In the genomic region with DNA sequence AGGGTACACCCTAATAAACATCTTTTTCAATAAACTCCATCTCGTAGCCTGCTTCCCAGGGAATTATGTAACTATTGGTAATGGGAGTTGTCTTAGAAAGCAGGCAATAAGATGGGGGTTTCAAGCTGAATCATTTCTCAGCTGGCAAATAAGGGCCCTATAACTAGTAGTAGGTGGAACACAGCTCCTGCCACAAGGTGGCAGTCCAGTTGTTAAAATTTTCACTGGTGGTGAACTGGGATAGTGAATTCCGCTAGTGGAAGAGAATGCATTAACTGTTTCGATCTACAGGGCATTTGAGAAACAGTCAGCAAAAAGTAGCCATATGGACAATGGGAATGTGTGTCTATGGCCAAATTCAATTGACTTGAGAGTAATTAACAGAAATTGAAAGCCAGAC, we compare ENCODE assay signal across 1 cellular context.
TF ChIP-seq lines count a peak whose summit lies in the region.

No MANE protein-coding gene starts in this region.

TF ChIP-seq in GM23338, 12 proteins besides CTCF, POLR2A, EP300 and RAD21 (continued from another document):
- TF ChIP-seq ZNF462 (CRISPR knock-in tag; IDR thresholded peaks at IDR 0.05) (no peak), JUNB (IDR thresholded peaks at IDR 0.05; ENCODE audit: unreplicated experiment) (no peak), EZH2phosphoT487 (IDR thresholded peaks at IDR 0.05; ENCODE audit: unreplicated experiment) (no peak), EZH2 (IDR thresholded peaks at IDR 0.05; ENCODE audit: low read depth, unreplicated experiment) (no peak), STAT1 (IDR thresholded peaks at IDR 0.05; ENCODE audit: unreplicated experiment) (no peak)
- TF ChIP-seq, protein P1, sequence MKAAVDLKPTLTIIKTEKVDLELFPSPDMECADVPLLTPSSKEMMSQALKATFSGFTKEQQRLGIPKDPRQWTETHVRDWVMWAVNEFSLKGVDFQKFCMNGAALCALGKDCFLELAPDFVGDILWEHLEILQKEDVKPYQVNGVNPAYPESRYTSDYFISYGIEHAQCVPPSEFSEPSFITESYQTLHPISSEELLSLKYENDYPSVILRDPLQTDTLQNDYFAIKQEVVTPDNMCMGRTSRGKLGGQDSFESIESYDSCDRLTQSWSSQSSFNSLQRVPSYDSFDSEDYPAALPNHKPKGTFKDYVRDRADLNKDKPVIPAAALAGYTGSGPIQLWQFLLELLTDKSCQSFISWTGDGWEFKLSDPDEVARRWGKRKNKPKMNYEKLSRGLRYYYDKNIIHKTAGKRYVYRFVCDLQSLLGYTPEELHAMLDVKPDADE (IDR thresholded peaks at IDR 0.05): no peak
- TF ChIP-seq, protein P2, sequence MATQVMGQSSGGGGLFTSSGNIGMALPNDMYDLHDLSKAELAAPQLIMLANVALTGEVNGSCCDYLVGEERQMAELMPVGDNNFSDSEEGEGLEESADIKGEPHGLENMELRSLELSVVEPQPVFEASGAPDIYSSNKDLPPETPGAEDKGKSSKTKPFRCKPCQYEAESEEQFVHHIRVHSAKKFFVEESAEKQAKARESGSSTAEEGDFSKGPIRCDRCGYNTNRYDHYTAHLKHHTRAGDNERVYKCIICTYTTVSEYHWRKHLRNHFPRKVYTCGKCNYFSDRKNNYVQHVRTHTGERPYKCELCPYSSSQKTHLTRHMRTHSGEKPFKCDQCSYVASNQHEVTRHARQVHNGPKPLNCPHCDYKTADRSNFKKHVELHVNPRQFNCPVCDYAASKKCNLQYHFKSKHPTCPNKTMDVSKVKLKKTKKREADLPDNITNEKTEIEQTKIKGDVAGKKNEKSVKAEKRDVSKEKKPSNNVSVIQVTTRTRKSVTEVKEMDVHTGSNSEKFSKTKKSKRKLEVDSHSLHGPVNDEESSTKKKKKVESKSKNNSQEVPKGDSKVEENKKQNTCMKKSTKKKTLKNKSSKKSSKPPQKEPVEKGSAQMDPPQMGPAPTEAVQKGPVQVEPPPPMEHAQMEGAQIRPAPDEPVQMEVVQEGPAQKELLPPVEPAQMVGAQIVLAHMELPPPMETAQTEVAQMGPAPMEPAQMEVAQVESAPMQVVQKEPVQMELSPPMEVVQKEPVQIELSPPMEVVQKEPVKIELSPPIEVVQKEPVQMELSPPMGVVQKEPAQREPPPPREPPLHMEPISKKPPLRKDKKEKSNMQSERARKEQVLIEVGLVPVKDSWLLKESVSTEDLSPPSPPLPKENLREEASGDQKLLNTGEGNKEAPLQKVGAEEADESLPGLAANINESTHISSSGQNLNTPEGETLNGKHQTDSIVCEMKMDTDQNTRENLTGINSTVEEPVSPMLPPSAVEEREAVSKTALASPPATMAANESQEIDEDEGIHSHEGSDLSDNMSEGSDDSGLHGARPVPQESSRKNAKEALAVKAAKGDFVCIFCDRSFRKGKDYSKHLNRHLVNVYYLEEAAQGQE (IDR thresholded peaks at IDR 0.05; ENCODE audit: unreplicated experiment): no peak
